ENCODE assay signal across 1 cellular context in genomic region chr11:36509694-36510566, GRCh38.
TF ChIP-seq lines count a peak whose summit lies in the region.

TSS of gene TRAF6 (minus strand) at chr11:36510272. CDS start at chr11:36501515, 8,757 bp downstream.

TF ChIP-seq in HepG2, 621 proteins besides CTCF, POLR2A, EP300 and RAD21 (continued from another document and continues in another):
- TF ChIP-seq BATF2 (CRISPR knock-in tag; IDR thresholded peaks at IDR 0.05) (no peak), ZNF503 (CRISPR knock-in tag; IDR thresholded peaks at IDR 0.05) (peak; percentile 84; the same call in 1 of the 2 replicates), ZNF484 (CRISPR knock-in tag; IDR thresholded peaks at IDR 0.05; ENCODE audit: borderline replicate concordance, low read depth) (0 out of 2 replicates have a peak, but pooled peaks have one; percentile 63), ZNF530 (CRISPR knock-in tag; IDR thresholded peaks at IDR 0.05; ENCODE audit: low read depth) (no peak), ZSCAN21 (CRISPR knock-in tag; IDR thresholded peaks at IDR 0.05; ENCODE audit: borderline replicate concordance) (peak; percentile 92; the same call in 1 of the 2 replicates), ZNF792 (CRISPR knock-in tag; IDR thresholded peaks at IDR 0.05) (peak; percentile 77), KDM6A (CRISPR knock-in tag; IDR thresholded peaks at IDR 0.05; ENCODE audit: low read depth) (no peak), ZC3H4 (CRISPR knock-in tag; IDR thresholded peaks at IDR 0.05; ENCODE audit: borderline replicate concordance) (no peak), ZNF407 (CRISPR knock-in tag; IDR thresholded peaks at IDR 0.05; ENCODE audit: not compliant biosample characterization) (no peak), DRAP1 (CRISPR knock-in tag; IDR thresholded peaks at IDR 0.05) (peak; percentile 53; the same call in 1 of the 2 replicates), E2F1 (CRISPR knock-in tag; IDR thresholded peaks at IDR 0.05) (peak; percentile 71), ZBTB8A (CRISPR knock-in tag; IDR thresholded peaks at IDR 0.05; ENCODE audit: borderline replicate concordance, low read depth) (no peak), LBX2 (CRISPR knock-in tag; IDR thresholded peaks at IDR 0.05; ENCODE audit: borderline replicate concordance) (no peak), FLYWCH1 (CRISPR knock-in tag; IDR thresholded peaks at IDR 0.05) (no peak), TOPORS (CRISPR knock-in tag; IDR thresholded peaks at IDR 0.05) (peak; percentile 53; the same call in 1 of the 2 replicates), GABPA (IDR thresholded peaks at IDR 0.05; ENCODE audit: low read depth, low read length) (no peak), GABPA (CRISPR knock-in tag; IDR thresholded peaks at IDR 0.05; ENCODE audit: low read depth) (peak; percentile 73), ZNF768 (CRISPR knock-in tag; IDR thresholded peaks at IDR 0.05) (peak; percentile 63), PTBP1 (IDR thresholded peaks at IDR 0.05; ENCODE audit: low read depth, low read length, poor library complexity, severe bottlenecking) (peak; percentile 56), ZBTB7B (CRISPR knock-in tag; IDR thresholded peaks at IDR 0.05) (peak; percentile 70), MIER3 (CRISPR knock-in tag; IDR thresholded peaks at IDR 0.05; ENCODE audit: borderline replicate concordance) (peak; percentile 69; the same call in 1 of the 2 replicates), NFAT5 (CRISPR knock-in tag; IDR thresholded peaks at IDR 0.05) (no peak), MYC (CRISPR knock-in tag; IDR thresholded peaks at IDR 0.05; ENCODE audit: borderline replicate concordance) (peak; percentile 82), SRF (IDR thresholded peaks at IDR 0.05; ENCODE audit: low read depth, low read length) (no peak), ZNF747 (CRISPR knock-in tag; IDR thresholded peaks at IDR 0.05; ENCODE audit: borderline replicate concordance) (peak; percentile 86), SAP130 (CRISPR knock-in tag; IDR thresholded peaks at IDR 0.05; ENCODE audit: low read depth) (peak; percentile 84), MTA3 (CRISPR knock-in tag; IDR thresholded peaks at IDR 0.05) (no peak), GTF2F1 (IDR thresholded peaks at IDR 0.05; ENCODE audit: low read length) (no peak), IRX3 (CRISPR knock-in tag; IDR thresholded peaks at IDR 0.05; ENCODE audit: borderline replicate concordance, low read depth) (0 out of 2 replicates have a peak, but pooled peaks have one; percentile 63), ZNF782 (CRISPR knock-in tag; IDR thresholded peaks at IDR 0.05; ENCODE audit: borderline replicate concordance) (peak; percentile 93), ZNF781 (CRISPR knock-in tag; IDR thresholded peaks at IDR 0.05; ENCODE audit: borderline replicate concordance, not compliant biosample characterization) (peak; percentile 85), ATF1 (CRISPR knock-in tag; IDR thresholded peaks at IDR 0.05) (no peak), IKZF4 (CRISPR knock-in tag; IDR thresholded peaks at IDR 0.05; ENCODE audit: borderline replicate concordance, low read depth, not compliant biosample characterization) (peak; percentile 81), CHD2 (IDR thresholded peaks at IDR 0.05; ENCODE audit: low read depth, low read length) (no peak), AFF4 (CRISPR knock-in tag; IDR thresholded peaks at IDR 0.05) (no peak), MXD4 (CRISPR knock-in tag; IDR thresholded peaks at IDR 0.05) (peak; percentile 65), ZNF282 (IDR thresholded peaks at IDR 0.05; ENCODE audit: partially characterized antibody) (no peak), ZEB1 (IDR thresholded peaks at IDR 0.05; ENCODE audit: insufficient replicate concordance, low read depth) (no peak)
